ENCODE assay signal across 28 cellular contexts in genomic region chr9:17856995-17857394, GRCh38.
"Had no signal": no experiment of that assay in that cellular context is flagged by ENCODE, and none has a peak within 500 bp of the region (broad histone marks: within the 10 kb centered on the region; RNA-seq: fewer than 3 reads in every experiment).

No MANE protein-coding gene starts in this region.

- H3K27ac ChIP-seq: colonic mucosa, coronary artery, dorsolateral prefrontal cortex, epithelial cell of prostate, esophagus muscularis mucosa, esophagus squamous epithelium, foreskin keratinocyte, gastrocnemius medialis, gastroesophageal sphincter, heart left ventricle, heart right ventricle had no signal

- H3K4me1 ChIP-seq: colonic mucosa, esophagus muscularis mucosa, esophagus squamous epithelium, foreskin keratinocyte, gastrocnemius medialis, gastroesophageal sphincter, heart left ventricle had no signal

- H3K36me3 ChIP-seq: colonic mucosa, esophagus muscularis mucosa, esophagus squamous epithelium, gastrocnemius medialis, gastroesophageal sphincter, heart left ventricle, heart right ventricle had no signal

- FAIRE-seq: colon, endometrium, endothelial cell of umbilical vein, frontal cortex had no signal

- H3K9me3 ChIP-seq: colonic mucosa, esophagus muscularis mucosa, esophagus squamous epithelium, gastrocnemius medialis, gastroesophageal sphincter, heart left ventricle, heart right ventricle had no signal

- H3K4me3 ChIP-seq: colonic mucosa, coronary artery, dorsolateral prefrontal cortex, esophagus muscularis mucosa, esophagus squamous epithelium, gastrocnemius medialis, gastroesophageal sphincter, heart left ventricle, heart right ventricle had no signal

- ATAC-seq: effector memory CD8-positive, alpha-beta T cell; esophagus mucosa; foreskin keratinocyte; gastrocnemius medialis; gastroesophageal sphincter; heart left ventricle; heart right ventricle had no signal

- DNase-seq: colonic mucosa; cortex of kidney; dermis blood vessel endothelial cell; dorsolateral prefrontal cortex; effector CD4-positive, alpha-beta T cell; effector CD8-positive, alpha-beta T cell; effector memory CD4-positive, alpha-beta T cell; effector memory CD8-positive, alpha-beta T cell; endodermal cell; erythroblast; esophagus squamous epithelium; foreskin fibroblast; foreskin keratinocyte; foreskin melanocyte; gastrocnemius medialis; glutamatergic neuron; head of caudate nucleus; heart left ventricle; heart right ventricle had no signal

- H3K27me3 ChIP-seq: colonic mucosa, dorsolateral prefrontal cortex, esophagus muscularis mucosa, esophagus squamous epithelium, foreskin keratinocyte, gastrocnemius medialis, gastroesophageal sphincter, heart left ventricle had no signal
